In genomic region chr2:233469261-233470006, GRCh38 we compare ENCODE assay signal across 15 cellular contexts.
DNase-seq lines count a peak whose midpoint lies in the region; ATAC-seq, FAIRE-seq and TF ChIP-seq lines count a peak whose summit lies in the region.
"Had no signal": no experiment of that assay in that cellular context is flagged by ENCODE, and none has a peak within 500 bp of the region (broad histone marks: within the 10 kb centered on the region; RNA-seq: fewer than 3 reads in every experiment).

No MANE protein-coding gene starts in this region.

- no peaks in the 10 kb centered on the region for H3K27me3 ChIP-seq in CD4-positive, alpha-beta memory T cell (ENCODE audit: insufficient read depth, low read length)

- no peak overlapping the region for H3K9ac ChIP-seq in kidney (ENCODE audit: low read length in 2 of 2)

- no peak for FAIRE-seq in kidney (lab: Jason Lieb, UNC)
- FAIRE-seq: colon had no signal

- no peaks in the 10 kb centered on the region for H3K4me1 ChIP-seq in kidney (ENCODE audit: control insufficient read depth in 1 of 2, insufficient read depth in 1 of 2, low read depth in 1 of 2, low read length in 2 of 2)
- no peaks in the 10 kb centered on the region for H3K4me1 ChIP-seq in CD4-positive, alpha-beta memory T cell (ENCODE audit: insufficient read depth, low read length)

- peak overlapping the region in 2 of 3 donors; percentile 4 to 62 for H3K27ac Mint-ChIP-seq in IgD-negative memory B cell
- peak overlapping the region in 3 of 7 donors; percentile 23 to 80 (median 66) for H3K27ac Mint-ChIP-seq in CD4-positive, alpha-beta memory T cell
- H3K27ac Mint-ChIP-seq: CD4-positive, alpha-beta T cell; T-helper 2 cell treated with Interferon-gamma antibody and Interleukin-4, amounts not matched to agents 5 μg/mL and 100 μg/mL, for 36 hours had no signal

- H3K4me3 ChIP-seq in kidney (ENCODE audit: low read length in 2 of 2): no peak overlapping the region
- H3K4me3 ChIP-seq in CD4-positive, alpha-beta memory T cell (ENCODE audit: low read length in 2 of 2): no peak overlapping the region

- H3K27me3 Mint-ChIP-seq in IgD-negative memory B cell: no peaks in the 10 kb centered on the region
- H3K27me3 Mint-ChIP-seq in CD4-positive, alpha-beta memory T cell: no peaks in the 10 kb centered on the region
- H3K27me3 Mint-ChIP-seq: CD4-positive, alpha-beta T cell; naive thymus-derived CD8-positive, alpha-beta T cell had no signal

- intact Hi-C loops in kidney (cut with DNase I): no loop called here
- intact Hi-C loops in sciatic nerve (cut with DNase I): no loop called here
- intact Hi-C loops in CD4-positive, alpha-beta memory T cell (cut with micrococcal nuclease): no loop called here

- CTCF ChIA-PET in CD4-positive, alpha-beta memory T cell (lab: Charles Lee; ENCODE audit: partially characterized antibody): no interaction called here

- H3K9me3 Mint-ChIP-seq in IgD-negative memory B cell: no peaks in the 10 kb centered on the region
- H3K9me3 Mint-ChIP-seq in CD4-positive, alpha-beta memory T cell: no peaks in the 10 kb centered on the region
- H3K9me3 Mint-ChIP-seq: CD4-positive, alpha-beta T cell; T-helper 2 cell treated with Interferon-gamma antibody and Interleukin-4, amounts not matched to agents 5 μg/mL and 100 μg/mL, for 36 hours had no signal

- H3K36me3 ChIP-seq in kidney (ENCODE audit: control insufficient read depth in 1 of 2, insufficient read depth in 2 of 2, low read length in 2 of 2): peaks cover 2 to 3% of the 10 kb centered on the region in 2 donors
- H3K36me3 ChIP-seq in CD4-positive, alpha-beta memory T cell (ENCODE audit: insufficient read depth, low read length): peaks cover 28% of the 10 kb centered on the region

- H3K27ac ChIP-seq in kidney (ENCODE audit: low read depth in 2 of 2, low read length in 2 of 2): peak overlapping the region; percentile 43 to 48
- H3K27ac ChIP-seq in CD4-positive, alpha-beta memory T cell (ENCODE audit: low read depth, low read length): no peak overlapping the region

- H3K4me3 Mint-ChIP-seq in IgD-negative memory B cell: no peak overlapping the region
- peak overlapping the region in 1 of 8 donors; percentile 44 for H3K4me3 Mint-ChIP-seq in CD4-positive, alpha-beta memory T cell
- H3K4me3 Mint-ChIP-seq: CD4-positive, alpha-beta T cell; naive thymus-derived CD8-positive, alpha-beta T cell; T-helper 2 cell treated with Interferon-gamma antibody and Interleukin-4, amounts not matched to agents 5 μg/mL and 100 μg/mL, for 36 hours had no signal

- POLR2A ChIA-PET in CD4-positive, alpha-beta memory T cell (lab: Charles Lee; ENCODE audit: partially characterized antibody): no interaction called here

- no peak for TF ChIP-seq CTCF in kidney (IDR thresholded peaks at IDR 0.05; ENCODE audit: borderline replicate concordance, extremely low read depth, insufficient read depth)

- peak in 31 of 58 donors; percentile 38 to 87 (median 65) for DNase-seq in anterior cingulate cortex (lab: John Stamatoyannopoulos, UW)
- DNase-seq in kidney: peak; percentile 74
- peak; percentile 72 for DNase-seq in sciatic nerve (ENCODE audit: low spot score)
- no peak for DNase-seq in NCI-H146 treated with DMSO at 0.1 percent for 48 hours (lab: John Stamatoyannopoulos, UW; ENCODE audit: unreplicated experiment)
- DNase-seq in NCI-H446 treated with DMSO at 0.1 percent for 48 hours (lab: John Stamatoyannopoulos, UW): no peak
- no peak for DNase-seq in CD4-positive, alpha-beta memory T cell
- DNase-seq: CD4-positive, alpha-beta T cell; HCEC 1CT; NCI-H1048; OCI-M1 had no signal

- H3K4me1 Mint-ChIP-seq in IgD-negative memory B cell: no peaks in the 10 kb centered on the region
- no peaks in the 10 kb centered on the region for H3K4me1 Mint-ChIP-seq in CD4-positive, alpha-beta memory T cell

- peaks cover 11% of the 10 kb centered on the region for H3K36me3 Mint-ChIP-seq in IgD-negative memory B cell
- peaks cover 57 to 66% of the 10 kb centered on the region in 2 donors for H3K36me3 Mint-ChIP-seq in CD4-positive, alpha-beta memory T cell

- ATAC-seq in sciatic nerve (peak; percentile 81), HG02763 (IDR thresholded peaks at IDR 0.05; ENCODE audit: unreplicated experiment) (no peak)
- ATAC-seq: naive thymus-derived CD8-positive, alpha-beta T cell had no signal

- peaks cover 0 to 5% of the 10 kb centered on the region in 2 donors for H3K9me3 ChIP-seq in kidney (ENCODE audit: control insufficient read depth in 1 of 2, low read length in 2 of 2)
- H3K9me3 ChIP-seq in CD4-positive, alpha-beta memory T cell (ENCODE audit: control insufficient read depth in 1 of 2, low read length in 2 of 2): no peaks in the 10 kb centered on the region

Comparison
In these comparisons a context has a peak if more than half of its experiments do, and no peak if none do; other contexts are left out.
1. DNase-seq: peak in anterior cingulate cortex (31 of 58), kidney (single experiment) and sciatic nerve (single experiment); none in NCI-H146 treated with DMSO at 0.1 percent for 48 hours (single experiment), NCI-H446 treated with DMSO at 0.1 percent for 48 hours (single experiment) and CD4-positive, alpha-beta memory T cell (0 of 5).